In the genomic region with DNA sequence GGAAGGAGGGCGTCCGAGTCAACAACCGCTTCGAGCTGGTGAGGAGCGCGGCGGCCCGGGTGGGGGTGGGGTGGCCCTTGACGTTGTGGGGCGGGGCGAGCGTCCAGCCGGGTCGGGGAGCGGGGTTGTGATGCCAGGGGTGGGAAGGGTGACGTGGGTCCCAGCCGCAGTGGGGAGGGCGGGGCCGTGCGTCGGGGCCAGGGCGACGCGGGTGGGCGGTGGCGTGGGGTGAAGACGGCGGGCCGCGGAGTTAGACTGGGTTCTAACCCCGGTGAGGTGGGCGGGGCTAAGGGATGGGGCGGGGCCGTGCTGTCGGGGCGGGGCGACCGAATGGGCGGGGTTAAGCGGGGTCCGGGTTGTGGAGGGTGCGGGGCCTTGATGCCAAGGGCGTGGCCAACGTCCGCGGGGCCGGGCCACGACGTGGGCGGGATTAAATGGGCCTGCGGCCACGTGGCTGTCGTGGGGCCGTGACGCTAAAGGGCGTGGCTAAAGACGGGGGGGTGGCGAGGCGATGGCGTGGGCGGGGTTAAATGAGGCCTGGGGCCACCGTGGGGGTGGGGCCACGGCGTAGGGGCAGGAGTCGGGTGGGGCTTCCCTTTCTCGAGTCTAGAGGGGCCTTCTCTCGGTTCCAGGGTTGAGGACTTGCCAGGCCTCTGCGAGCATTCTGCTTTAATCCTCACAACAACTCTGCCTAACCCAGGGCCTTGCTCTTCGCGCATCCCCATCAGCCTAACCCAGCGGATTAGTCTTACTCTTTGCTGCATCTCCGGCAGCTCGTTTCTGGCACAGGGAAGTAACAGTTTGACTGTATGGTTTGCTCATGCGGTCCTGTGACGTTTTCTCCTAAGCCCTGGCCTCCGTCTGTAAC, we compare ENCODE assay signal across 8 cellular contexts. TPM values are rescaled to one million over a fixed set of nuclear protein-coding genes. Genes with fewer than 3 reads are reported as not detected.
A peak's percentile ranks its signal among the peaks of the same experiment; 100 is the strongest.
DNase-seq lines count a peak whose midpoint lies in the region; ATAC-seq and TF ChIP-seq lines count a peak whose summit lies in the region.

No MANE protein-coding gene starts in this region.

- 2% methylated on average over 73 of the region's 76 CpGs for WGBS in prostate gland

- H3K27me3 ChIP-seq in right atrium auricular region, result no peaks in the 10 kb centered on the region
- no peaks in the 10 kb centered on the region for H3K27me3 ChIP-seq in prostate gland (replicated peaks; ENCODE audit: insufficient read depth)
- H3K27me3 ChIP-seq in upper lobe of right lung, result no peaks in the 10 kb centered on the region

- H3K9me3 ChIP-seq in right atrium auricular region (no peaks in the 10 kb centered on the region), prostate gland (no peaks in the 10 kb centered on the region), upper lobe of right lung (no peaks in the 10 kb centered on the region)

- ATAC-seq in HG02884 (IDR thresholded peaks at IDR 0.05; ENCODE audit: unreplicated experiment) (peak; percentile 62), upper lobe of right lung (peak; percentile 94)

- TF ChIP-seq CTCF in GM12875 (IDR thresholded peaks at IDR 0.05; ENCODE audit: borderline replicate concordance, insufficient read depth, low read depth, low read length) (no peak), right atrium auricular region (IDR thresholded peaks at IDR 0.05) (no peak), prostate gland (IDR thresholded peaks at IDR 0.05) (no peak), upper lobe of right lung (IDR thresholded peaks at IDR 0.05) (no peak)

- peaks cover 9% of the 10 kb centered on the region for H3K9me3 Mint-ChIP-seq in T-helper 2 cell treated with Interferon-gamma antibody and Interleukin-4, amounts not matched to agents 5 μg/mL and 100 μg/mL, for 36 hours

- H3K4me3 ChIP-seq in GM12875 (ENCODE audit: low read depth, low read length), result peak overlapping the region; percentile 85
- peak overlapping the region; percentile 81 to 93 for H3K4me3 ChIP-seq in right atrium auricular region
- H3K4me3 ChIP-seq in prostate gland, result peak overlapping the region; percentile 65 to 88
- H3K4me3 ChIP-seq in upper lobe of right lung, result peak overlapping the region; percentile 80

- H3K4me1 ChIP-seq in right atrium auricular region (peaks cover 0 to 19% of the 10 kb centered on the region in 2 donors), prostate gland (replicated peaks) (peaks cover 5% of the 10 kb centered on the region), upper lobe of right lung (peaks cover 20% of the 10 kb centered on the region)

- peak; percentile 72 for DNase-seq in NCI-H1694 (lab: John Stamatoyannopoulos, UW)
- DNase-seq in T-helper 2 cell treated with Interferon-gamma antibody and Interleukin-4, amounts not matched to agents 5 μg/mL and 100 μg/mL, for 36 hours (ENCODE audit: low spot score), result peak; percentile 93
- DNase-seq in anterior cingulate cortex (lab: John Stamatoyannopoulos, UW), result peak; percentile 63 to 98 (median 95)
- DNase-seq in right atrium auricular region (ENCODE audit: low spot score), result peak; percentile 97
- DNase-seq in prostate gland (ENCODE audit: low spot score), result peak; percentile 96
- peak; percentile 98 for DNase-seq in upper lobe of right lung

- H3K27ac Mint-ChIP-seq in T-helper 2 cell treated with Interferon-gamma antibody and Interleukin-4, amounts not matched to agents 5 μg/mL and 100 μg/mL, for 36 hours, result peak overlapping the region; percentile 99

- TF ChIP-seq POLR2A in prostate gland (IDR thresholded peaks at IDR 0.05), result no peak

- H3K4me1 Mint-ChIP-seq in T-helper 2 cell treated with Interferon-gamma antibody and Interleukin-4, amounts not matched to agents 5 μg/mL and 100 μg/mL, for 36 hours (ENCODE audit: low read depth), result peaks cover 9% of the 10 kb centered on the region

- no peaks in the 10 kb centered on the region for H3K27me3 Mint-ChIP-seq in T-helper 2 cell treated with Interferon-gamma antibody and Interleukin-4, amounts not matched to agents 5 μg/mL and 100 μg/mL, for 36 hours (ENCODE audit: low read depth)

- H3K36me3 Mint-ChIP-seq in T-helper 2 cell treated with Interferon-gamma antibody and Interleukin-4, amounts not matched to agents 5 μg/mL and 100 μg/mL, for 36 hours (ENCODE audit: low read depth), result peaks cover 30% of the 10 kb centered on the region

- H3K36me3 ChIP-seq in right atrium auricular region (peaks cover 14% of the 10 kb centered on the region), prostate gland (no peaks in the 10 kb centered on the region), upper lobe of right lung (peaks cover 25% of the 10 kb centered on the region)

- peak overlapping the region; percentile 94 for H3K4me3 Mint-ChIP-seq in T-helper 2 cell treated with Interferon-gamma antibody and Interleukin-4, amounts not matched to agents 5 μg/mL and 100 μg/mL, for 36 hours

- H3K27ac ChIP-seq in right atrium auricular region, result peak overlapping the region; percentile 100
- H3K27ac ChIP-seq in prostate gland, result peak overlapping the region; percentile 97 to 100
- peak overlapping the region; percentile 94 for H3K27ac ChIP-seq in upper lobe of right lung

- intact Hi-C loops in prostate gland (cut with DNase I), result loop anchor here (5.0 kb wide), 2 partner anchors 152 to 172 kb away; a partner anchor contains a TSS
- intact Hi-C loops in upper lobe of right lung (cut with DNase I), result no loop called here

RNA-seq across cellular contexts. Expression of a gene that starts 0.7 kb away (rescaled TPM):
- total RNA-seq in right atrium auricular region, result 100 to 1,000 TPM in 1 of 2 donors, 10 to 100 TPM in 1; 91.8 to 108 TPM
- 100 to 1,000 TPM; 141 to 302 TPM for total RNA-seq in prostate gland
- total RNA-seq in upper lobe of right lung, result 162 TPM

RNA-seq across cellular contexts. Expression of a gene that starts 44.6 kb away (rescaled TPM):
- 1 to 10 TPM in 1 of 2 donors, under 1 TPM in 1; 0.63 to 1.8 TPM for total RNA-seq in right atrium auricular region
- total RNA-seq in prostate gland, result 10 to 100 TPM in 1 of 2 donors, 1 to 10 TPM in 1; 5.6 to 22.5 TPM
- total RNA-seq in upper lobe of right lung, result 3.6 TPM

RNA-seq across cellular contexts. Expression of a gene that starts 45.8 kb away (rescaled TPM):
- total RNA-seq in right atrium auricular region (1 to 10 TPM in 1 of 2 donors, under 1 TPM in 1; 0.90 to 1.8 TPM), prostate gland (10 to 100 TPM; 13.7 to 15.5 TPM), upper lobe of right lung (9.5 TPM)

RNA-seq across cellular contexts. Expression of a gene that starts 49.1 kb away (rescaled TPM):
- total RNA-seq in right atrium auricular region (1 to 10 TPM; 2.2 to 6.4 TPM), prostate gland (10 to 100 TPM in 1 of 2 donors, under 1 TPM in 1; 0.82 to 20.7 TPM), upper lobe of right lung (1.5 TPM)

RNA-seq across cellular contexts. Expression of a gene that starts 57.6 kb away (rescaled TPM):
- total RNA-seq in right atrium auricular region, result 1 to 10 TPM in 1 of 2 donors, under 1 TPM in 1; 0.70 to 1.5 TPM
- 10 to 100 TPM; 10.1 to 35.6 TPM for total RNA-seq in prostate gland
- 6.1 TPM for total RNA-seq in upper lobe of right lung

Comparison
In these comparisons a context has a peak if more than half of its experiments do, and no peak if none do; other contexts are left out.
1. Peak in every context shown above with its lines: DNase-seq, ATAC-seq, H3K4me3 ChIP-seq and H3K27ac ChIP-seq.